Comparison of ENCODE assay signal across 9 cellular contexts in the genomic region with DNA sequence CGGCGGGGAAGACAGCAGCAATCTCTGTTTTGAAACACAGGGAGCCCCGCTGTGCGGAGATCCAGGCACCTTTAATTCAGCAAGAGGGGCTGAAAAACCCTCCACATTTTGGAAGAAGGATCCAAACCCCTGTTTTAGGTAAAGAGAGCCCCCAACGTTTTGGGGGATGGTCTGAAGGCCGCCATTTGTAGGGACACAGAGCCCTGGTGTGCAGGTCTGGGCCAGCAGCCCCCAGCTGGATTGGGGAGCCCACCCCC. TPM values are rescaled to one million over a fixed set of nuclear protein-coding genes. Genes with fewer than 3 reads are reported as not detected.
A peak's percentile ranks its signal among the peaks of the same experiment; 100 is the strongest.
DNase-seq lines count a peak whose midpoint lies in the region; ATAC-seq, FAIRE-seq and TF ChIP-seq lines count a peak whose summit lies in the region.
"Had no signal": no experiment of that assay in that cellular context is flagged by ENCODE, and none has a peak within 500 bp of the region (broad histone marks: within the 10 kb centered on the region; RNA-seq: fewer than 3 reads in every experiment).

No MANE protein-coding gene starts in this region.

- in situ Hi-C loops in Panc1 (cut with HindIII; ENCODE audit: low pct_unique_long_range_greater_than_20kb, low sequenced_read_pairs), result no loop called here

- no peak for DNase-seq in CD8-positive, alpha-beta memory T cell
- DNase-seq in Panc1 (ENCODE audit: low read depth, low spot score), result no peak
- DNase-seq in endothelial cell of umbilical vein (ENCODE audit: low read depth, low spot score), result no peak
- DNase-seq in ovary, result no peak
- no peak for DNase-seq in NCI-H187 treated with DMSO at 0.1 percent for 48 hours (lab: John Stamatoyannopoulos, UW)
- no peak for DNase-seq in NCI-H1694 treated with DMSO at 0.1 percent for 48 hours (lab: John Stamatoyannopoulos, UW)
- DNase-seq in pons (ENCODE audit: low spot score), result no peak

- intact Hi-C loops in Panc1 (cut with micrococcal nuclease; ENCODE audit: unreplicated experiment) (no loop called here), endothelial cell of umbilical vein (cut with micrococcal nuclease) (no loop called here), ovary (cut with DNase I) (no loop called here)

- ATAC-seq in Panc1 (no peak), HG03196 (IDR thresholded peaks at IDR 0.05; ENCODE audit: unreplicated experiment) (no peak)

- TF ChIP-seq CTCF in Panc1 (IDR thresholded peaks at IDR 0.05), result no peak
- TF ChIP-seq CTCF in endothelial cell of umbilical vein (IDR thresholded peaks at IDR 0.05; ENCODE audit: extremely low read depth in 1 of 2, insufficient read depth in 1 of 2, low read depth in 1 of 2, low read length in 2 of 2), result no peak
- no peak for TF ChIP-seq CTCF in ovary (IDR thresholded peaks at IDR 0.05)

- FAIRE-seq in endothelial cell of umbilical vein (lab: Jason Lieb, UNC), result no peak

- peaks cover 32 to 46% (median 34%) of the 10 kb centered on the region in 3 donors for H3K4me1 Mint-ChIP-seq in CD8-positive, alpha-beta memory T cell

- POLR2A ChIA-PET in CD8-positive, alpha-beta memory T cell (lab: Charles Lee), result interaction anchor here (0.6 to 3.6 kb wide), 3 partner anchors 10 to 164 kb away, joined by 4 to 167 read pairs (median 10); a partner anchor contains a TSS
- POLR2A ChIA-PET in Panc1 (lab: Charles Lee), result interaction anchor here (0.5 to 2.7 kb wide), 3 partner anchors 11 to 141 kb away, joined by 3 to 16 read pairs (median 3); a partner anchor contains a TSS
- POLR2A ChIA-PET in endothelial cell of umbilical vein (lab: Charles Lee), result interaction anchor here (0.9 to 5.2 kb wide), 3 partner anchors 10 to 19 kb away, joined by 3 to 94 read pairs (median 4); a partner anchor contains a TSS

- no peaks in the 10 kb centered on the region for H3K36me3 ChIP-seq in CD8-positive, alpha-beta memory T cell (ENCODE audit: insufficient read depth, low read length)
- no peaks in the 10 kb centered on the region for H3K36me3 ChIP-seq in Panc1 (ENCODE audit: control insufficient read depth, insufficient read depth, low read length)
- H3K36me3 ChIP-seq in endothelial cell of umbilical vein (ENCODE audit: control insufficient read depth in 2 of 2, extremely low read depth in 1 of 2, insufficient read depth in 2 of 2, low read length in 2 of 2), result no peaks in the 10 kb centered on the region
- no peaks in the 10 kb centered on the region for H3K36me3 ChIP-seq in ovary

- peak overlapping the region; percentile 61 for H3K27ac ChIP-seq in CD8-positive, alpha-beta memory T cell (ENCODE audit: low read depth, low read length)
- H3K27ac ChIP-seq in Panc1 (ENCODE audit: low read length), result peak overlapping the region; percentile 87
- peak overlapping the region; percentile 82 for H3K27ac ChIP-seq in endothelial cell of umbilical vein (ENCODE audit: insufficient read depth, low read depth, low read length)
- H3K27ac ChIP-seq in ovary, result peak overlapping the region; percentile 84 to 94

- H3K9me3 ChIP-seq in CD8-positive, alpha-beta memory T cell (ENCODE audit: low read length), result no peaks in the 10 kb centered on the region
- H3K9me3 ChIP-seq in Panc1 (ENCODE audit: control insufficient read depth, insufficient read depth, low read depth, low read length) (no peaks in the 10 kb centered on the region), endothelial cell of umbilical vein (replicated peaks; ENCODE audit: control insufficient read depth, insufficient read depth, low read length) (no peaks in the 10 kb centered on the region), ovary (no peaks in the 10 kb centered on the region)

- peaks cover 51% of the 10 kb centered on the region for H3K4me1 ChIP-seq in CD8-positive, alpha-beta memory T cell (ENCODE audit: insufficient read depth, low read length)
- H3K4me1 ChIP-seq in Panc1 (ENCODE audit: control insufficient read depth, insufficient read depth, low read length) (peaks cover 20% of the 10 kb centered on the region), endothelial cell of umbilical vein (ENCODE audit: control insufficient read depth, extremely low read depth, insufficient read depth, low read length) (peaks cover 30% of the 10 kb centered on the region), ovary (ENCODE audit: insufficient read depth) (peaks cover 14% of the 10 kb centered on the region)

- peak overlapping the region; percentile 57 for H3K4me2 ChIP-seq in endothelial cell of umbilical vein (ENCODE audit: insufficient read depth, low read length)

- dilution Hi-C loops in endothelial cell of umbilical vein (cut with MboI; ENCODE audit: extremely low pct_ligation_motif_present, low sequenced_read_pairs), result no loop called here

- no peaks in the 10 kb centered on the region for H3K79me2 ChIP-seq in endothelial cell of umbilical vein (ENCODE audit: control insufficient read depth, insufficient read depth, low read length)

- H3K27me3 Mint-ChIP-seq in CD8-positive, alpha-beta memory T cell, result peaks cover 0 to 2% of the 10 kb centered on the region in 2 donors

- H3K9ac ChIP-seq in endothelial cell of umbilical vein (replicated peaks; ENCODE audit: extremely low read depth, insufficient read depth, low read length), result peak overlapping the region; percentile 52

- no peak for TF ChIP-seq POLR2A in endothelial cell of umbilical vein (IDR thresholded peaks at IDR 0.05; ENCODE audit: low read depth, low read length)
- TF ChIP-seq POLR2A in ovary (IDR thresholded peaks at IDR 0.05), result peak; percentile 10

- TSS peak; percentile 84 for BruUV-seq in Panc1 (replicated peaks; lab: Mats Ljungman, UMichigan)
- no TSS peak for BruUV-seq in endothelial cell of umbilical vein (replicated peaks; lab: Mats Ljungman, UMichigan)

- H3K27me3 ChIP-seq in CD8-positive, alpha-beta memory T cell (ENCODE audit: insufficient read depth, low read length, poor library complexity, severe bottlenecking), result no peaks in the 10 kb centered on the region
- H3K27me3 ChIP-seq in Panc1 (ENCODE audit: control insufficient read depth, insufficient read depth, low read length) (no peaks in the 10 kb centered on the region), endothelial cell of umbilical vein (ENCODE audit: control insufficient read depth in 2 of 2, insufficient read depth in 2 of 2, low read length in 2 of 2) (no peaks in the 10 kb centered on the region), ovary (no peaks in the 10 kb centered on the region)

- peak overlapping the region; percentile 75 for H2AFZ ChIP-seq in endothelial cell of umbilical vein (ENCODE audit: low read depth, low read length)

- 6 to 19% (median 14%) methylated on average over 6 of the region's 6 CpGs for WGBS in ovary, 3 donors

- H3K27ac Mint-ChIP-seq in CD8-positive, alpha-beta memory T cell, result peak overlapping the region; percentile 78 to 98 (median 94)

- peaks cover 0 to 1% (median 0%) of the 10 kb centered on the region in 3 donors for H3K36me3 Mint-ChIP-seq in CD8-positive, alpha-beta memory T cell

- CTCF ChIA-PET in CD8-positive, alpha-beta memory T cell (lab: Charles Lee), result interaction anchor here (0.9 to 16.3 kb wide), 5 partner anchors 9 to 107 kb away, joined by 4 to 483 read pairs (median 35); a partner anchor contains a TSS
- CTCF ChIA-PET in Panc1 (lab: Charles Lee) (interaction anchor here (3.3 kb wide), 1 partner anchor 17 kb away, joined by 23 read pairs; no protein-coding TSS in a partner anchor), endothelial cell of umbilical vein (lab: Charles Lee) (interaction anchor here (1.8 to 10.3 kb wide), 5 partner anchors 9 to 68 kb away, joined by 6 to 387 read pairs (median 48); a partner anchor contains a TSS)

- H3K4me3 ChIP-seq in CD8-positive, alpha-beta memory T cell (ENCODE audit: low read length), result peak overlapping the region; percentile 92
- H3K4me3 ChIP-seq in Panc1 (ENCODE audit: low read depth in 2 of 2, low read length in 2 of 2), result peak overlapping the region; percentile 53 to 81
- H3K4me3 ChIP-seq in endothelial cell of umbilical vein (replicated peaks in 1 of 3; ENCODE audit: insufficient read depth in 1 of 3, low read depth in 1 of 3, low read length in 3 of 3), result no peak overlapping the region
- peak overlapping the region; percentile 49 for H3K4me3 ChIP-seq in ovary

- TF ChIP-seq EP300 in ovary (IDR thresholded peaks at IDR 0.05), result no peak

- no peaks in the 10 kb centered on the region for H4K20me1 ChIP-seq in endothelial cell of umbilical vein (replicated peaks; ENCODE audit: control insufficient read depth, extremely low read depth, insufficient read depth, low read length)

- H3K9me3 Mint-ChIP-seq in CD8-positive, alpha-beta memory T cell, result no peaks in the 10 kb centered on the region

- no peaks in the 10 kb centered on the region for H3K9me1 ChIP-seq in endothelial cell of umbilical vein (replicated peaks; ENCODE audit: control insufficient read depth, extremely low read depth, insufficient read depth, low read length)

- peak overlapping the region; percentile 81 to 94 (median 85) for H3K4me3 Mint-ChIP-seq in CD8-positive, alpha-beta memory T cell

RNA-seq across cellular contexts. Expression of a gene that starts 3.5 kb away (rescaled TPM):
- 10 to 100 TPM in 1 of 2 experiments, 1 to 10 TPM in 1; 9.8 to 11.4 TPM for total RNA-seq in CD8-positive, alpha-beta memory T cell
- polyA plus RNA-seq in CD8-positive, alpha-beta memory T cell, result 2.9 TPM
- total RNA-seq in Panc1 (2021; ENCODE audit: unreplicated experiment), result 14.3 TPM
- polyA plus RNA-seq in Panc1 (2012; ENCODE audit: insufficient read length), result 27.7 TPM
- total RNA-seq in endothelial cell of umbilical vein, result 17.3 and 20.0 TPM in 2 replicates
- 7.6 and 8.0 TPM in 2 replicates for polyA plus RNA-seq in endothelial cell of umbilical vein
- polyA plus RNA-seq in endothelial cell of umbilical vein (2011; cell fraction: cytosol; rRNA removed), result 4.0 and 4.8 TPM in 2 replicates
- 49.2 and 50.7 TPM in 2 replicates for polyA plus RNA-seq in endothelial cell of umbilical vein (2011; cell fraction: nucleus; rRNA removed)
- 9.4 and 14.5 TPM in 2 replicates for polyA plus RNA-seq in endothelial cell of umbilical vein (2012)
- polyA minus RNA-seq in endothelial cell of umbilical vein, result 11.5 and 14.9 TPM in 2 replicates
- polyA minus RNA-seq in endothelial cell of umbilical vein (2011; cell fraction: cytosol; rRNA and poly(A)+ RNA removed), result 5.0 TPM
- polyA minus RNA-seq in endothelial cell of umbilical vein (2011; cell fraction: nucleus; rRNA and poly(A)+ RNA removed), result 15.1 and 18.5 TPM in 2 replicates
- 10 to 100 TPM; 24.9 to 52.2 (median 27.9) TPM for total RNA-seq in ovary
- 10 to 100 TPM; 12.2 to 23.5 TPM for polyA plus RNA-seq in ovary

RNA-seq across cellular contexts. Expression of a gene that starts 12.5 kb away (rescaled TPM):
- total RNA-seq in CD8-positive, alpha-beta memory T cell, result 100 to 1,000 TPM; 249 to 259 TPM
- polyA plus RNA-seq in CD8-positive, alpha-beta memory T cell, result 1,529 TPM
- total RNA-seq in Panc1 (2021; ENCODE audit: unreplicated experiment) (49.7 TPM), endothelial cell of umbilical vein (22.8 and 31.6 TPM in 2 replicates), ovary (1,000 to 10,000 TPM in 2 of 7 donors, 100 to 1,000 TPM in 5; 154 to 3,039 (median 413) TPM)
- polyA plus RNA-seq in Panc1 (2012; ENCODE audit: insufficient read length), result 73.3 TPM
- polyA plus RNA-seq in endothelial cell of umbilical vein (72.9 and 74.4 TPM in 2 replicates), ovary (100 to 1,000 TPM in 1 of 2 donors, 1 to 10 TPM in 1; 6.8 to 570 TPM)
- polyA plus RNA-seq in endothelial cell of umbilical vein (2011; cell fraction: cytosol; rRNA removed), result 26.6 and 63.6 TPM in 2 replicates
- 92.2 and 120 TPM in 2 replicates for polyA plus RNA-seq in endothelial cell of umbilical vein (2011; cell fraction: nucleus; rRNA removed)
- polyA plus RNA-seq in endothelial cell of umbilical vein (2012), result 11.7 and 24.3 TPM in 2 replicates
- polyA minus RNA-seq in endothelial cell of umbilical vein, result 12.4 and 15.3 TPM in 2 replicates
- polyA minus RNA-seq in endothelial cell of umbilical vein (2011; cell fraction: cytosol; rRNA and poly(A)+ RNA removed), result 126 TPM
- polyA minus RNA-seq in endothelial cell of umbilical vein (2011; cell fraction: nucleus; rRNA and poly(A)+ RNA removed), result 21.6 and 61.5 TPM in 2 replicates

RNA-seq across cellular contexts. Expression of a gene that starts 22.8 kb away (rescaled TPM):
- total RNA-seq in CD8-positive, alpha-beta memory T cell, result 100 to 1,000 TPM; 183 to 184 TPM
- 257 TPM for polyA plus RNA-seq in CD8-positive, alpha-beta memory T cell
- total RNA-seq in Panc1 (2021; ENCODE audit: unreplicated experiment), result 61.0 TPM
- 149 TPM for polyA plus RNA-seq in Panc1 (2012; ENCODE audit: insufficient read length)
- 247 and 255 TPM in 2 replicates for total RNA-seq in endothelial cell of umbilical vein
- polyA plus RNA-seq in endothelial cell of umbilical vein, result 490 and 492 TPM in 2 replicates
- polyA plus RNA-seq in endothelial cell of umbilical vein (2011; cell fraction: cytosol; rRNA removed), result 437 and 438 TPM in 2 replicates
- 163 and 200 TPM in 2 replicates for polyA plus RNA-seq in endothelial cell of umbilical vein (2011; cell fraction: nucleus; rRNA removed)
- 389 and 460 TPM in 2 replicates for polyA plus RNA-seq in endothelial cell of umbilical vein (2012)
- polyA minus RNA-seq in endothelial cell of umbilical vein, result 168 and 191 TPM in 2 replicates
- 491 TPM for polyA minus RNA-seq in endothelial cell of umbilical vein (2011; cell fraction: cytosol; rRNA and poly(A)+ RNA removed)
- polyA minus RNA-seq in endothelial cell of umbilical vein (2011; cell fraction: nucleus; rRNA and poly(A)+ RNA removed), result 32.8 and 38.3 TPM in 2 replicates
- 100 to 1,000 TPM; 191 to 321 (median 263) TPM for total RNA-seq in ovary
- polyA plus RNA-seq in ovary, result 100 to 1,000 TPM in 1 of 2 donors, 10 to 100 TPM in 1; 98.3 to 237 TPM

RNA-seq across cellular contexts. Expression of a gene that starts 23.0 kb away (rescaled TPM):
- 10 to 100 TPM; 24.6 to 31.0 TPM for total RNA-seq in CD8-positive, alpha-beta memory T cell
- polyA plus RNA-seq in CD8-positive, alpha-beta memory T cell, result not detected
- total RNA-seq in Panc1 (2021; ENCODE audit: unreplicated experiment), result 24.8 TPM
- 8.8 TPM for polyA plus RNA-seq in Panc1 (2012; ENCODE audit: insufficient read length)
- total RNA-seq in endothelial cell of umbilical vein, result 13.2 and 15.9 TPM in 2 replicates
- 2.6 TPM in 1 of 2 replicates, not detected in the other for polyA plus RNA-seq in endothelial cell of umbilical vein
- 2.1 and 3.7 TPM in 2 replicates for polyA plus RNA-seq in endothelial cell of umbilical vein (2011; cell fraction: cytosol; rRNA removed)
- 1.5 and 2.3 TPM in 2 replicates for polyA plus RNA-seq in endothelial cell of umbilical vein (2011; cell fraction: nucleus; rRNA removed)
- polyA plus RNA-seq in endothelial cell of umbilical vein (2012), result 9.7 and 11.2 TPM in 2 replicates
- polyA minus RNA-seq in endothelial cell of umbilical vein, result not detected in 2 replicates
- not detected for polyA minus RNA-seq in endothelial cell of umbilical vein (2011; cell fraction: cytosol; rRNA and poly(A)+ RNA removed)
- polyA minus RNA-seq in endothelial cell of umbilical vein (2011; cell fraction: nucleus; rRNA and poly(A)+ RNA removed), result not detected in 2 replicates
- 1 to 10 TPM in 5 of 7 donors, under 1 TPM in 1, not detected in 1; 0.71 to 5.4 (median 2.6) TPM for total RNA-seq in ovary
- 1 to 10 TPM; 1.4 to 7.2 TPM for polyA plus RNA-seq in ovary
- total RNA-seq: RPMI7951 had no signal

RNA-seq across cellular contexts. Expression of a gene that starts 27.2 kb away (rescaled TPM):
- total RNA-seq in CD8-positive, alpha-beta memory T cell, result not detected
- not detected for polyA plus RNA-seq in CD8-positive, alpha-beta memory T cell
- total RNA-seq in Panc1 (2021; ENCODE audit: unreplicated experiment) (not detected), endothelial cell of umbilical vein (not detected in 2 replicates), ovary (not detected)
- 0.23 TPM for polyA plus RNA-seq in Panc1 (2012; ENCODE audit: insufficient read length)
- polyA plus RNA-seq in endothelial cell of umbilical vein (not detected in 2 replicates), ovary (not detected)
- polyA plus RNA-seq in endothelial cell of umbilical vein (2011; cell fraction: cytosol; rRNA removed), result not detected in 2 replicates
- not detected in 2 replicates for polyA plus RNA-seq in endothelial cell of umbilical vein (2011; cell fraction: nucleus; rRNA removed)
- 0.11 TPM in 1 of 2 replicates, not detected in the other for polyA plus RNA-seq in endothelial cell of umbilical vein (2012)
- not detected in 2 replicates for polyA minus RNA-seq in endothelial cell of umbilical vein
- not detected for polyA minus RNA-seq in endothelial cell of umbilical vein (2011; cell fraction: cytosol; rRNA and poly(A)+ RNA removed)
- not detected in 2 replicates for polyA minus RNA-seq in endothelial cell of umbilical vein (2011; cell fraction: nucleus; rRNA and poly(A)+ RNA removed)
- total RNA-seq: RPMI7951 had no signal

Comparison
In these comparisons a context has a peak if more than half of its experiments do, and no peak if none do; other contexts are left out.
1. H3K4me3 ChIP-seq: peak in CD8-positive, alpha-beta memory T cell (single experiment), Panc1 (2 of 2) and ovary (single experiment); none in endothelial cell of umbilical vein (0 of 3).
2. Peak in every context shown above with its lines, with median percentiles within 50 percentile points of each other: H3K27ac ChIP-seq.